Comparison of ENCODE assay signal across 9 cellular contexts in the genomic region with DNA sequence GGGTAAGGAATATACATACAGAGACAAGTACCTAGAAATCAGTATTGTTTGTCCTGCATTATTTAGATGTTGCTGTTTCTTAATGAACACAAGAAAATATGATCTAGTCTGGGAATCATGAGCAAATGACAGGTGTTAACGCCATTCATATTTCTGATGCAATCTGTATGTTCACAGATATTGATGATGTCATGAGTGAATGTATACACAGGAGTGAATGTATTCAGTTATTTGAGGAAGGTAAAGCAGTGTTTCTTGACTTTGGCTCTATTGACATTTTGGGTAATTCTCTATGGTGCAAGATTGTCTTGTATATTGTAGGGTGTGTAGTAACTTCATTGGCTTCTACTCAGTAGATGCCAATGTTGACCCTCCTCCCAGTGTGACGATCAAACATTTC. TPM values are rescaled to one million over a fixed set of nuclear protein-coding genes. Genes with fewer than 3 reads are reported as not detected.
"Had no signal": no experiment of that assay in that cellular context is flagged by ENCODE, and none has a peak within 500 bp of the region (broad histone marks: within the 10 kb centered on the region; RNA-seq: fewer than 3 reads in every experiment).

No MANE protein-coding gene starts in this region.

- H3K9ac ChIP-seq: KMS-11 had no signal

- FAIRE-seq: HTR-8/SVneo, K562 had no signal

- ATAC-seq: K562 had no signal

- H3K4me2 ChIP-seq: KMS-11 had no signal

- H3K27ac ChIP-seq: HL-60, KMS-11 had no signal

- H3K4me3 ChIP-seq: K562 had no signal

- DNase-seq: IMR-90, KBM-7, KG1 had no signal

RNA-seq across cellular contexts. Expression of gene RTL1, which starts 26.7 kb away (rescaled TPM):
- total RNA-seq: HT-29, IMR-90, K562 had no signal
- polyA plus RNA-seq: IgD-negative memory B cell, IMR-90, K562 had no signal
